1 cellular context compared by ENCODE assay signal in genomic region chr9:35736201-35736633, GRCh38.
TF ChIP-seq lines count a peak whose summit lies in the region.

No MANE protein-coding gene starts in this region.

TF ChIP-seq in SK-N-SH treated with all-trans-retinoic acid at 6 μM for 48 hours, 23 proteins besides CTCF, POLR2A, EP300 and RAD21 (continued from another document):
- TF ChIP-seq ARNTL (CRISPR knock-in tag; IDR thresholded peaks at IDR 0.05; ENCODE audit: borderline replicate concordance, low read depth) = no peak
- TF ChIP-seq ZNF70 (CRISPR knock-in tag; IDR thresholded peaks at IDR 0.05) = no peak
